In genomic region chr7:35757574-35757973, GRCh38 we compare ENCODE assay signal across 22 cellular contexts.
"Had no signal": no experiment of that assay in that cellular context is flagged by ENCODE, and none has a peak within 500 bp of the region (broad histone marks: within the 10 kb centered on the region; RNA-seq: fewer than 3 reads in every experiment).

No MANE protein-coding gene starts in this region.

- H3K9me3 Mint-ChIP-seq: activated CD4-positive, alpha-beta memory T cell treated with anti-CD3 and anti-CD28 coated beads, Interleukin-2, amount 10 ng/mL, durations not matched to agents 7 days and 5 days; activated CD4-positive, alpha-beta T cell treated with anti-CD3 and anti-CD28 coated beads, Interleukin-2, amount 10 ng/mL, durations not matched to agents 24 days and 14 days; activated naive CD4-positive, alpha-beta T cell treated with anti-CD3 and anti-CD28 coated beads for 36 hours; activated naive CD8-positive, alpha-beta T cell treated with anti-CD3 and anti-CD28 coated beads, Interleukin-2, amount 10 ng/mL, durations not matched to agents 7 days and 5 days; activated T-cell treated with anti-CD3 and anti-CD28 coated beads, Interleukin-2, amount 50 U/mL, for 72 hours had no signal

- H3K9me3 ChIP-seq: esophagus squamous epithelium, gastroesophageal sphincter, left ventricle myocardium inferior, spleen, transverse colon, uterus had no signal

- H3K4me3 ChIP-seq: esophagus squamous epithelium, gastroesophageal sphincter, left ventricle myocardium inferior, spleen, transverse colon, uterus had no signal

- H3K36me3 ChIP-seq: esophagus squamous epithelium, gastroesophageal sphincter, left ventricle myocardium inferior, spleen, transverse colon, uterus had no signal

- ATAC-seq: activated CD4-positive, CD25-positive, alpha-beta regulatory T cell treated with anti-CD3 and anti-CD28 coated beads, Interleukin-2, amount 50 U/mL, for 24 hours; activated T-cell treated with anti-CD3 and anti-CD28 coated beads, Interleukin-2, amount 50 U/mL, for 72 hours; gastroesophageal sphincter; SK-N-SH treated with all-trans-retinoic acid at 6 μM for 48 hours; stimulated activated naive CD8-positive, alpha-beta T cell treated with anti-CD3 and anti-CD28 coated beads, Interleukin-15, Interleukin-2, amounts not matched to agents 100 U/mL and 50 U/mL, for 24 hours had no signal

- DNase-seq: activated CD4-positive, alpha-beta memory T cell treated with anti-CD3 and anti-CD28 coated beads, Interleukin-2, amount 10 ng/mL, durations not matched to agents 7 days and 5 days; activated CD4-positive, alpha-beta T cell treated with anti-CD3 and anti-CD28 coated beads, Interleukin-2, amount 10 ng/mL, durations not matched to agents 24 days and 14 days; activated effector memory CD4-positive, alpha-beta T cell treated with Interleukin-2 at 50 U/mL for 16 hours; activated naive CD4-positive, alpha-beta T cell treated with anti-CD3 and anti-CD28 coated beads for 36 hours; activated naive CD8-positive, alpha-beta T cell treated with anti-CD3 and anti-CD28 coated beads, Interleukin-2, amount 10 ng/mL, durations not matched to agents 7 days and 5 days; activated T-cell treated with anti-CD3 and anti-CD28 coated beads, Interleukin-2, amount 50 U/mL, for 72 hours; amygdala; esophagus squamous epithelium; head of caudate nucleus; left ventricle myocardium inferior; mammary epithelial cell; occipital lobe; retina; spleen; stimulated activated CD4-positive, alpha-beta T cell treated with anti-CD3 and anti-CD28 coated beads, Interleukin-4, amount 100 ng/mL, for 24 hours; stimulated activated naive CD8-positive, alpha-beta T cell treated with anti-CD3 and anti-CD28 coated beads, Interleukin-15, Interleukin-2, amounts not matched to agents 100 U/mL and 50 U/mL, for 24 hours; transverse colon; uterus had no signal

- H3K36me3 Mint-ChIP-seq: activated naive CD8-positive, alpha-beta T cell treated with anti-CD3 and anti-CD28 coated beads, Interleukin-2, amount 10 ng/mL, durations not matched to agents 7 days and 5 days had no signal

- H3K27ac Mint-ChIP-seq: activated CD4-positive, alpha-beta memory T cell treated with anti-CD3 and anti-CD28 coated beads, Interleukin-2, amount 10 ng/mL, durations not matched to agents 7 days and 5 days; activated CD4-positive, alpha-beta T cell treated with anti-CD3 and anti-CD28 coated beads, Interleukin-2, amount 10 ng/mL, durations not matched to agents 24 days and 14 days; activated naive CD4-positive, alpha-beta T cell treated with anti-CD3 and anti-CD28 coated beads for 36 hours; activated naive CD8-positive, alpha-beta T cell treated with anti-CD3 and anti-CD28 coated beads, Interleukin-2, amount 10 ng/mL, durations not matched to agents 7 days and 5 days; activated T-cell treated with anti-CD3 and anti-CD28 coated beads, Interleukin-2, amount 50 U/mL, for 72 hours had no signal

- H3K4me1 Mint-ChIP-seq: activated CD4-positive, alpha-beta T cell treated with anti-CD3 and anti-CD28 coated beads, Interleukin-2, amount 10 ng/mL, durations not matched to agents 24 days and 14 days had no signal

- H3K27me3 Mint-ChIP-seq: activated naive CD8-positive, alpha-beta T cell treated with anti-CD3 and anti-CD28 coated beads, Interleukin-2, amount 10 ng/mL, durations not matched to agents 7 days and 5 days had no signal

- H3K27ac ChIP-seq: esophagus squamous epithelium, gastroesophageal sphincter, spleen, transverse colon, uterus, VCaP had no signal

- H3K4me3 Mint-ChIP-seq: activated CD4-positive, alpha-beta memory T cell treated with anti-CD3 and anti-CD28 coated beads, Interleukin-2, amount 10 ng/mL, durations not matched to agents 7 days and 5 days; activated CD4-positive, alpha-beta T cell treated with anti-CD3 and anti-CD28 coated beads, Interleukin-2, amount 10 ng/mL, durations not matched to agents 24 days and 14 days; activated naive CD4-positive, alpha-beta T cell treated with anti-CD3 and anti-CD28 coated beads for 36 hours; activated naive CD8-positive, alpha-beta T cell treated with anti-CD3 and anti-CD28 coated beads, Interleukin-2, amount 10 ng/mL, durations not matched to agents 7 days and 5 days; activated T-cell treated with anti-CD3 and anti-CD28 coated beads, Interleukin-2, amount 50 U/mL, for 72 hours had no signal

- H3K27me3 ChIP-seq: esophagus squamous epithelium, gastroesophageal sphincter, spleen, transverse colon, uterus had no signal
